In genomic region chr12:81758421-81759214, GRCh38 we compare ENCODE assay signal across 9 cellular contexts.
DNase-seq lines count a peak whose midpoint lies in the region; ATAC-seq and TF ChIP-seq lines count a peak whose summit lies in the region.
"Had no signal": no experiment of that assay in that cellular context is flagged by ENCODE, and none has a peak within 500 bp of the region (broad histone marks: within the 10 kb centered on the region; RNA-seq: fewer than 3 reads in every experiment).

No MANE protein-coding gene starts in this region.

- H3K9ac ChIP-seq in SK-N-MC (ENCODE audit: insufficient read length) = peak overlapping the region; percentile 66

- H3K4me1 ChIP-seq in tibial artery = peaks cover 0 to 27% (median 0%) of the 10 kb centered on the region in 4 donors

- TF ChIP-seq CTCF in epithelial cell of esophagus (IDR thresholded peaks at IDR 0.05; ENCODE audit: insufficient read depth, low read depth, low read length, missing control alignments) = no peak
- no peak for TF ChIP-seq CTCF in tibial artery (IDR thresholded peaks at IDR 0.05)

- H3K4me3 ChIP-seq in SK-N-MC (peak overlapping the region; percentile 89), epithelial cell of esophagus (ENCODE audit: low read length) (peak overlapping the region; percentile 28), tibial artery (peak overlapping the region; percentile 61 to 80)

- H3K27me3 ChIP-seq in tibial artery = no peaks in the 10 kb centered on the region
- H3K27me3 ChIP-seq: thyroid gland had no signal

- H3K36me3 ChIP-seq in SK-N-MC (ENCODE audit: insufficient read depth, low read length) = no peaks in the 10 kb centered on the region
- H3K36me3 ChIP-seq in tibial artery = no peaks in the 10 kb centered on the region
- H3K36me3 ChIP-seq: thyroid gland had no signal

- intact Hi-C loops in tibial artery (cut with DNase I; ENCODE audit: low total_unique reads) = loop anchor here (2.0 kb wide), 1 partner anchor 60 kb away; no protein-coding TSS in a partner anchor

- H3K9me3 ChIP-seq in SK-N-MC (ENCODE audit: low read depth, low read length) (no peaks in the 10 kb centered on the region), tibial artery (no peaks in the 10 kb centered on the region)
- H3K9me3 ChIP-seq: thyroid gland had no signal

- peak; percentile 40 for DNase-seq in stimulated activated CD4-positive, alpha-beta T cell treated with anti-CD3 and anti-CD28 coated beads, Interleukin-15, amount 100 ng/mL, for 24 hours
- DNase-seq in stimulated activated CD4-positive, alpha-beta T cell treated with anti-CD3 and anti-CD28 coated beads, Interleukin-4, amount 100 ng/mL, for 24 hours = no peak
- DNase-seq in SK-N-MC (ENCODE audit: low read depth, low spot score) (peak; percentile 14), epithelial cell of esophagus (ENCODE audit: low read depth) (peak; percentile 6), midbrain (lab: John Stamatoyannopoulos, UW) (peak; percentile 64), tibial artery (peak; percentile 30 to 69)

- H3K27ac ChIP-seq in SK-N-MC (no peak overlapping the region), tibial artery (peak overlapping the region; percentile 63 to 73)
- H3K27ac ChIP-seq: thyroid gland had no signal

- ATAC-seq in GM21723 (IDR thresholded peaks at IDR 0.05; ENCODE audit: unreplicated experiment) (no peak), GM21825 (IDR thresholded peaks at IDR 0.05; ENCODE audit: unreplicated experiment) (no peak)

Comparison
In these comparisons a context has a peak if more than half of its experiments do, and no peak if none do; other contexts are left out.
1. H3K4me3 ChIP-seq: peak in every context shown above with its lines; median percentile 89 in SK-N-MC; 70 in tibial artery; 28 in epithelial cell of esophagus.